ENCODE assay signal across 17 cellular contexts in the genomic region with DNA sequence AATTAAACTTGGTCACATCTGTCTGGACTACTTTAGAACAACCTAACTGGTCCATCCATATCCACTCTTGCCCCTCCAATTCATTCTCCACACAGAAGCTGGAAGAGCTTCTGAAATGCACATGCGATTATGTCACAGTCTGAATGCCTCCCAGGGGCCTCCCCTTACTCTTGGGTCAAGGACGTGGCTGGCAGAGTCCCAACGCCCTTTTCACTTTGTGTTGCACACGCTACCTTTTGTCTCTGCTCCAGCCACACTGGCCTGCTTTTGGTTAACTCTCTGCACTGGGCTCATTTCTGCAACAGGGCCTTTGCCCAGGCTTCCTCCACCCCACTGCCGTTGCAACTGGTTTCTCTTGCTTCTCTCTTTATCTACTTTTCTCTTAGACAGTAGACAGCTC.
"Had no signal": no experiment of that assay in that cellular context is flagged by ENCODE, and none has a peak within 500 bp of the region (broad histone marks: within the 10 kb centered on the region; RNA-seq: fewer than 3 reads in every experiment).

No MANE protein-coding gene starts in this region.

- H3K27me3 ChIP-seq: colonic mucosa, gastroesophageal sphincter, neural progenitor cell, pancreas, suprapubic skin, tibial artery, upper lobe of left lung, vagina had no signal

- H3K4me1 ChIP-seq: colonic mucosa, neural progenitor cell, pancreas, suprapubic skin had no signal

- DNase-seq: colonic mucosa; dermis blood vessel endothelial cell; esophagus squamous epithelium; foreskin fibroblast; glutamatergic neuron; pancreas; stimulated activated CD4-positive, alpha-beta T cell treated with anti-CD3 and anti-CD28 coated beads, Interleukin-4, amount 100 ng/mL, for 1 hour; stimulated activated CD8-positive, alpha-beta memory T cell treated with anti-CD3 and anti-CD28 coated beads, Interleukin-4, amount 100 ng/mL, for 48 hours; stimulated activated naive CD8-positive, alpha-beta T cell treated with anti-CD3 and anti-CD28 coated beads, Interleukin-15, Interleukin-2, amounts not matched to agents 100 U/mL and 50 U/mL, for 24 hours; tibial artery had no signal

- H3K36me3 ChIP-seq: colonic mucosa, esophagus squamous epithelium, gastroesophageal sphincter, neural progenitor cell, pancreas, suprapubic skin, tibial artery, upper lobe of left lung, vagina had no signal

- H3K9ac ChIP-seq: neural progenitor cell had no signal

- H3K27ac ChIP-seq: colonic mucosa, esophagus squamous epithelium, gastroesophageal sphincter, neural progenitor cell, pancreas, suprapubic skin, tibial artery, upper lobe of left lung, vagina had no signal

- H2AFZ ChIP-seq: neural progenitor cell had no signal

- H3K9me3 ChIP-seq: colonic mucosa, esophagus squamous epithelium, gastroesophageal sphincter, pancreas, suprapubic skin, tibial artery, upper lobe of left lung, vagina had no signal

- H3K4me3 ChIP-seq: colonic mucosa, esophagus squamous epithelium, gastroesophageal sphincter, neural progenitor cell, pancreas, suprapubic skin, tibial artery, upper lobe of left lung, vagina had no signal

- ATAC-seq: gastroesophageal sphincter; pancreas; right cardiac atrium; stimulated activated effector memory CD8-positive, alpha-beta T cell treated with anti-CD3 and anti-CD28 coated beads, Interleukin-12 subunit alpha, Interleukin-12 subunit beta, amount 100 ng/mL, for 72 hours; stimulated activated naive CD8-positive, alpha-beta T cell treated with anti-CD3 and anti-CD28 coated beads, Interleukin-15, Interleukin-2, amounts not matched to agents 100 U/mL and 50 U/mL, for 24 hours had no signal

- H3K4me2 ChIP-seq: neural progenitor cell had no signal
